21 cellular contexts compared by ENCODE assay signal in genomic region chr1:213997772-213998107, GRCh38. TPM values are rescaled to one million over a fixed set of nuclear protein-coding genes. Genes with fewer than 3 reads are reported as not detected.
"Had no signal": no experiment of that assay in that cellular context is flagged by ENCODE, and none has a peak within 500 bp of the region (broad histone marks: within the 10 kb centered on the region; RNA-seq: fewer than 3 reads in every experiment).

No MANE protein-coding gene starts in this region.

- DNase-seq: activated CD4-positive, alpha-beta T cell treated with anti-CD3 and anti-CD28 coated beads, Interleukin-2, amount 10 ng/mL, durations not matched to agents 7 days and 5 days; activated CD4-positive, CD25-positive, alpha-beta regulatory T cell treated with anti-CD3 and anti-CD28 coated beads, Interleukin-2, amount 50 U/mL, for 72 hours; activated CD8-positive, alpha-beta T cell treated with anti-CD3 and anti-CD28 coated beads, Interleukin-2, amount 10 ng/mL, durations not matched to agents 7 days and 5 days; activated gamma-delta T cell treated with Interleukin-2 at 50 U/mL for 16 hours; activated T-cell treated with anti-CD3 and anti-CD28 coated beads, Interleukin-2, amount 50 U/mL, for 1 hour; brain microvascular endothelial cell; central memory CD4-positive, alpha-beta T cell; effector memory CD8-positive, alpha-beta T cell; gastrocnemius medialis; left cardiac atrium; naive thymus-derived CD8-positive, alpha-beta T cell; retina; stimulated activated CD4-positive, alpha-beta T cell treated with anti-CD3 and anti-CD28 coated beads, Interleukin-4, amount 100 ng/mL, for 4 hours; T-helper 2 cell; uterus had no signal

- H3K4me3 ChIP-seq: ascending aorta, lung, tibial nerve, uterus had no signal

- FAIRE-seq: colon had no signal

- H3K27me3 ChIP-seq: ascending aorta, brain microvascular endothelial cell had no signal

- H3K9me3 ChIP-seq: ascending aorta, esophagus muscularis mucosa, gastrocnemius medialis, tibial nerve, uterus had no signal

- H3K36me3 ChIP-seq: ascending aorta, brain microvascular endothelial cell, esophagus muscularis mucosa, gastrocnemius medialis, tibial nerve, uterus had no signal

- H3K27ac ChIP-seq: ascending aorta, brain microvascular endothelial cell, esophagus muscularis mucosa, tibial nerve, uterus, VCaP had no signal

- H3K4me1 ChIP-seq: ascending aorta, tibial nerve, uterus had no signal

- ATAC-seq: activated CD8-positive, alpha-beta T cell treated with anti-CD3 and anti-CD28 coated beads, Interleukin-2, amount 10 ng/mL, durations not matched to agents 7 days and 5 days; effector memory CD8-positive, alpha-beta T cell; naive thymus-derived CD8-positive, alpha-beta T cell had no signal

RNA-seq across cellular contexts. Expression of gene PROX1, which starts 10.0 kb away (rescaled TPM):
- total RNA-seq: activated CD8-positive, alpha-beta T cell treated with anti-CD3 and anti-CD28 coated beads, Interleukin-2, amount 10 ng/mL, durations not matched to agents 7 days and 5 days; naive thymus-derived CD8-positive, alpha-beta T cell had no signal
- polyA plus RNA-seq: naive thymus-derived CD8-positive, alpha-beta T cell had no signal
